ENCODE assay signal across 8 cellular contexts in the genomic region with DNA sequence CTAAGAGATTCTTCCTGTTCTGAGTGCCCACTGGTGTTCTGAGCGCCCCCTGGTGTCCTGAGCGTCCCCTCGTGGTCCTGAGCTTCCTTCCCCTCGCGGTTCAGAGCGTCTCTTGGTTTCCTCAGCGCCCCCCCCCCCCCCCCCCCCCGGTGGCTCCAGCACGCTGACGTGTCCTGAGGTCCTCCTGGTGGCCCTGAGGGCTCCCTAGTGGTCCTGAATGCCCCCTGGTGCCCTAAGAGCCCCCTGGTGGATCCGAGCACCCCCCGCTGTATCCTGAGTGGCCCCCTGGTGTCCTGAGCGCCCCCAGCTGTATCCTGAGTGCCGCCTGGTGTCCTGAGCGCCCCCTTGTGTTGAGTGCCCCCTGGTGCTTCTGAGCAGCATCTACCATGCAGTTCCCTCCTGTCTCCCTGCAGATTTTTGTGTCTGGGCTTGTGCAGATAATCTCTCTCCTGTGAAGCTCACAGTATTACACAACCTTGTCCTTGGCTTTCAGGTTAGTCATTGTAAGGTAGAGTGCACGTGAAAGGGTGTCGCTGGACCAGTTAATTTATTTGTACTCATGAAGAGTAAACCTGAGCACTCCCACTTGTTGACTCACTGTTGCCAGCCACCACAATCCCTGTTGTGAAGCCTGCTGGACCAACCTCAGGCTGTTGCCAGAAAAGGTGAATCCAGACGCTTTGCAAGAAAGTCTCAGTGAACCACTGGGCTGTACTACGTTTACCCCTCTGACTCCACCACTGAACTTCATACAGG.
A peak's percentile ranks its signal among the peaks of the same experiment; 100 is the strongest.
DNase-seq lines count a peak whose midpoint lies in the region; ATAC-seq, FAIRE-seq and TF ChIP-seq lines count a peak whose summit lies in the region.

No MANE protein-coding gene starts in this region.

- H3K9me3 Mint-ChIP-seq in activated CD8-positive, alpha-beta T cell treated with anti-CD3 and anti-CD28 coated beads for 36 hours, result no peaks in the 10 kb centered on the region
- peaks cover 52% of the 10 kb centered on the region for H3K9me3 Mint-ChIP-seq in WTC11

- intact Hi-C loops in activated CD8-positive, alpha-beta T cell treated with anti-CD3 and anti-CD28 coated beads for 36 hours (cut with micrococcal nuclease), result no loop called here

- DNase-seq in NCI-H1105 treated with DMSO at 0.1 percent for 48 hours (lab: John Stamatoyannopoulos, UW), result peak; percentile 41
- DNase-seq in activated CD8-positive, alpha-beta T cell treated with anti-CD3 and anti-CD28 coated beads for 36 hours, result peak; percentile 94
- peak; percentile 12 for DNase-seq in medulla oblongata (ENCODE audit: extremely low spot score)
- DNase-seq in NCI-H226, result no peak
- no peak for DNase-seq in foreskin melanocyte
- no peak for DNase-seq in WTC11 (ENCODE audit: low spot score)
- no peak for DNase-seq in urothelium cell line (ENCODE audit: low spot score)

- H3K27ac Mint-ChIP-seq in activated CD8-positive, alpha-beta T cell treated with anti-CD3 and anti-CD28 coated beads for 36 hours, result peak overlapping the region; percentile 55
- no peak overlapping the region for H3K27ac Mint-ChIP-seq in WTC11

- H3K36me3 Mint-ChIP-seq in activated CD8-positive, alpha-beta T cell treated with anti-CD3 and anti-CD28 coated beads for 36 hours (ENCODE audit: low read depth), result no peaks in the 10 kb centered on the region
- peaks cover 54% of the 10 kb centered on the region for H3K36me3 Mint-ChIP-seq in WTC11

- TF ChIP-seq CTCF in activated CD8-positive, alpha-beta T cell treated with anti-CD3 and anti-CD28 coated beads for 36 hours (IDR thresholded peaks at IDR 0.05), result peak; percentile 73
- no peak for TF ChIP-seq CTCF in WTC11 (IDR thresholded peaks at IDR 0.05)

- no peak for FAIRE-seq in urothelium cell line (lab: Jason Lieb, UNC)

- ATAC-seq in GM18511 (IDR thresholded peaks at IDR 0.05; ENCODE audit: unreplicated experiment) (peak; percentile 56), WTC11 (no peak)
- peak; percentile 76 for ATAC-seq in activated CD8-positive, alpha-beta T cell treated with anti-CD3 and anti-CD28 coated beads for 36 hours

- peak overlapping the region; percentile 41 for H3K4me3 Mint-ChIP-seq in activated CD8-positive, alpha-beta T cell treated with anti-CD3 and anti-CD28 coated beads for 36 hours
- H3K4me3 Mint-ChIP-seq in WTC11, result no peak overlapping the region

- POLR2A ChIA-PET in activated CD8-positive, alpha-beta T cell treated with anti-CD3 and anti-CD28 coated beads for 36 hours (lab: Charles Lee), result no interaction called here
- POLR2A ChIA-PET in WTC11 (lab: Charles Lee), result no interaction called here

- no peaks in the 10 kb centered on the region for H3K27me3 Mint-ChIP-seq in activated CD8-positive, alpha-beta T cell treated with anti-CD3 and anti-CD28 coated beads for 36 hours
- H3K27me3 Mint-ChIP-seq in WTC11 (ENCODE audit: low read depth), result peaks cover 5% of the 10 kb centered on the region; the same call in 1 of the 2 replicates

- H3K4me1 Mint-ChIP-seq in activated CD8-positive, alpha-beta T cell treated with anti-CD3 and anti-CD28 coated beads for 36 hours (ENCODE audit: low read depth), result peaks cover 36% of the 10 kb centered on the region
- no peaks in the 10 kb centered on the region for H3K4me1 Mint-ChIP-seq in WTC11

- CTCF ChIA-PET in activated CD8-positive, alpha-beta T cell treated with anti-CD3 and anti-CD28 coated beads for 36 hours (lab: Charles Lee), result interaction anchor here (0.6 to 5.3 kb wide), 27 partner anchors 11 to 184 kb away, joined by 3 to 44 read pairs (median 4); no protein-coding TSS in a partner anchor
- CTCF ChIA-PET in WTC11 (lab: Charles Lee), result no interaction called here

TF ChIP-seq in WTC11, 78 proteins besides CTCF, POLR2A, EP300 and RAD21 (continues in another document):
- TF ChIP-seq ZNF219 (CRISPR knock-in tag; IDR thresholded peaks at IDR 0.05; ENCODE audit: borderline replicate concordance), result no peak
- TF ChIP-seq, protein P1, sequence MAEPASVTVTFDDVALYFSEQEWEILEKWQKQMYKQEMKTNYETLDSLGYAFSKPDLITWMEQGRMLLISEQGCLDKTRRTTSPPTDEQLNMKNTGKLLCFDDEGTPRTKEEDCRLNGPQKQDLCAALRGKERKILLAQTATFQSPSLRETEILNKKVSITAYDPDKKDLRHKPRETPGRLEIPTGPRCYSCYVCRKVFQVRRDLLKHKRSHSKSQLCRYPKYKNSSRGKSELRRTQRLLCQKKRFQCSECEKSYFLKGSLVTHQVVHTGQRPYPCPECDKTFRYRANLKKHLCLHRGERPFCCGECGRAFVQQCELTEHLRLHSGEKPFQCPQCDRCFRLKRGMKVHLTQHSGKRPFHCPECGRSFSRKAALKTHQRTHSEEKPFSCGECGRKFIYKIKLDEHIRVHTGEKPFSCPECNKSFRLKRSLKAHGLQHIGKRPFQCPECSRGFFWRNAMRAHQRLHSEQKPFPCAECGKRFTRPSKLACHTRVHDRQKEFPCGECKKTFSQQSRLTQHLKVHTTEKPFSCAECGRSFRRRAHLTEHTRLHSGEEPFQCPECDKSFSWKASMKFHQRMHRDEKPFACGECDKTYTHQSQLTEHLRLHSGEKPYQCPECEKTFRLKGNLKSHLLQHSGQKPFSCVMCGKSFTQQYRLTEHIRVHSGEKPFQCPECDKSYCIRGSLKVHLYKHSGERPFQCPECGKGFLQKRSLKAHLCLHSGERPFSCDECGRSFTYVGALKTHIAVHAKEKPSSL (CRISPR knock-in tag; conservative IDR thresholded peaks at IDR 0.05), result no peak
- TF ChIP-seq, protein P2, sequence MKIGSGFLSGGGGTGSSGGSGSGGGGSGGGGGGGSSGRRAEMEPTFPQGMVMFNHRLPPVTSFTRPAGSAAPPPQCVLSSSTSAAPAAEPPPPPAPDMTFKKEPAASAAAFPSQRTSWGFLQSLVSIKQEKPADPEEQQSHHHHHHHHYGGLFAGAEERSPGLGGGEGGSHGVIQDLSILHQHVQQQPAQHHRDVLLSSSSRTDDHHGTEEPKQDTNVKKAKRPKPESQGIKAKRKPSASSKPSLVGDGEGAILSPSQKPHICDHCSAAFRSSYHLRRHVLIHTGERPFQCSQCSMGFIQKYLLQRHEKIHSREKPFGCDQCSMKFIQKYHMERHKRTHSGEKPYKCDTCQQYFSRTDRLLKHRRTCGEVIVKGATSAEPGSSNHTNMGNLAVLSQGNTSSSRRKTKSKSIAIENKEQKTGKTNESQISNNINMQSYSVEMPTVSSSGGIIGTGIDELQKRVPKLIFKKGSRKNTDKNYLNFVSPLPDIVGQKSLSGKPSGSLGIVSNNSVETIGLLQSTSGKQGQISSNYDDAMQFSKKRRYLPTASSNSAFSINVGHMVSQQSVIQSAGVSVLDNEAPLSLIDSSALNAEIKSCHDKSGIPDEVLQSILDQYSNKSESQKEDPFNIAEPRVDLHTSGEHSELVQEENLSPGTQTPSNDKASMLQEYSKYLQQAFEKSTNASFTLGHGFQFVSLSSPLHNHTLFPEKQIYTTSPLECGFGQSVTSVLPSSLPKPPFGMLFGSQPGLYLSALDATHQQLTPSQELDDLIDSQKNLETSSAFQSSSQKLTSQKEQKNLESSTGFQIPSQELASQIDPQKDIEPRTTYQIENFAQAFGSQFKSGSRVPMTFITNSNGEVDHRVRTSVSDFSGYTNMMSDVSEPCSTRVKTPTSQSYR (CRISPR knock-in tag; IDR thresholded peaks at IDR 0.05), result no peak
- TF ChIP-seq KAT7 (CRISPR knock-in tag; IDR thresholded peaks at IDR 0.05; ENCODE audit: borderline replicate concordance), result no peak
- TF ChIP-seq NR2C2 (CRISPR knock-in tag; IDR thresholded peaks at IDR 0.05), result no peak
- TF ChIP-seq SOX15 (CRISPR knock-in tag; IDR thresholded peaks at IDR 0.05), result no peak
- TF ChIP-seq, protein P3, sequence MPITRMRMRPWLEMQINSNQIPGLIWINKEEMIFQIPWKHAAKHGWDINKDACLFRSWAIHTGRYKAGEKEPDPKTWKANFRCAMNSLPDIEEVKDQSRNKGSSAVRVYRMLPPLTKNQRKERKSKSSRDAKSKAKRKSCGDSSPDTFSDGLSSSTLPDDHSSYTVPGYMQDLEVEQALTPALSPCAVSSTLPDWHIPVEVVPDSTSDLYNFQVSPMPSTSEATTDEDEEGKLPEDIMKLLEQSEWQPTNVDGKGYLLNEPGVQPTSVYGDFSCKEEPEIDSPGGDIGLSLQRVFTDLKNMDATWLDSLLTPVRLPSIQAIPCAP (CRISPR knock-in tag; IDR thresholded peaks at IDR 0.05), result no peak
- TF ChIP-seq, protein P4, sequence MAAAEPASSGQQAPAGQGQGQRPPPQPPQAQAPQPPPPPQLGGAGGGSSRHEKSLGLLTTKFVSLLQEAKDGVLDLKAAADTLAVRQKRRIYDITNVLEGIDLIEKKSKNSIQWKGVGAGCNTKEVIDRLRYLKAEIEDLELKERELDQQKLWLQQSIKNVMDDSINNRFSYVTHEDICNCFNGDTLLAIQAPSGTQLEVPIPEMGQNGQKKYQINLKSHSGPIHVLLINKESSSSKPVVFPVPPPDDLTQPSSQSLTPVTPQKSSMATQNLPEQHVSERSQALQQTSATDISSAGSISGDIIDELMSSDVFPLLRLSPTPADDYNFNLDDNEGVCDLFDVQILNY (CRISPR knock-in tag; IDR thresholded peaks at IDR 0.05), result no peak
- TF ChIP-seq, protein P5, sequence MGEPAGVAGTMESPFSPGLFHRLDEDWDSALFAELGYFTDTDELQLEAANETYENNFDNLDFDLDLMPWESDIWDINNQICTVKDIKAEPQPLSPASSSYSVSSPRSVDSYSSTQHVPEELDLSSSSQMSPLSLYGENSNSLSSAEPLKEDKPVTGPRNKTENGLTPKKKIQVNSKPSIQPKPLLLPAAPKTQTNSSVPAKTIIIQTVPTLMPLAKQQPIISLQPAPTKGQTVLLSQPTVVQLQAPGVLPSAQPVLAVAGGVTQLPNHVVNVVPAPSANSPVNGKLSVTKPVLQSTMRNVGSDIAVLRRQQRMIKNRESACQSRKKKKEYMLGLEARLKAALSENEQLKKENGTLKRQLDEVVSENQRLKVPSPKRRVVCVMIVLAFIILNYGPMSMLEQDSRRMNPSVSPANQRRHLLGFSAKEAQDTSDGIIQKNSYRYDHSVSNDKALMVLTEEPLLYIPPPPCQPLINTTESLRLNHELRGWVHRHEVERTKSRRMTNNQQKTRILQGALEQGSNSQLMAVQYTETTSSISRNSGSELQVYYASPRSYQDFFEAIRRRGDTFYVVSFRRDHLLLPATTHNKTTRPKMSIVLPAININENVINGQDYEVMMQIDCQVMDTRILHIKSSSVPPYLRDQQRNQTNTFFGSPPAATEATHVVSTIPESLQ (CRISPR knock-in tag; IDR thresholded peaks at IDR 0.05), result no peak
- TF ChIP-seq, protein P6, sequence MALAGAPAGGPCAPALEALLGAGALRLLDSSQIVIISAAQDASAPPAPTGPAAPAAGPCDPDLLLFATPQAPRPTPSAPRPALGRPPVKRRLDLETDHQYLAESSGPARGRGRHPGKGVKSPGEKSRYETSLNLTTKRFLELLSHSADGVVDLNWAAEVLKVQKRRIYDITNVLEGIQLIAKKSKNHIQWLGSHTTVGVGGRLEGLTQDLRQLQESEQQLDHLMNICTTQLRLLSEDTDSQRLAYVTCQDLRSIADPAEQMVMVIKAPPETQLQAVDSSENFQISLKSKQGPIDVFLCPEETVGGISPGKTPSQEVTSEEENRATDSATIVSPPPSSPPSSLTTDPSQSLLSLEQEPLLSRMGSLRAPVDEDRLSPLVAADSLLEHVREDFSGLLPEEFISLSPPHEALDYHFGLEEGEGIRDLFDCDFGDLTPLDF (CRISPR knock-in tag; IDR thresholded peaks at IDR 0.05), result no peak
- no peak for TF ChIP-seq FOXP1 (CRISPR knock-in tag; IDR thresholded peaks at IDR 0.05; ENCODE audit: borderline replicate concordance)

Comparison
In these comparisons a context has a peak if more than half of its experiments do, and no peak if none do; other contexts are left out.
1. DNase-seq: peak in NCI-H1105 treated with DMSO at 0.1 percent for 48 hours (single experiment), activated CD8-positive, alpha-beta T cell treated with anti-CD3 and anti-CD28 coated beads for 36 hours (single experiment) and medulla oblongata (single experiment); none in NCI-H226 (single experiment), foreskin melanocyte (single experiment), WTC11 (single experiment) and urothelium cell line (single experiment).